In the genomic region with DNA sequence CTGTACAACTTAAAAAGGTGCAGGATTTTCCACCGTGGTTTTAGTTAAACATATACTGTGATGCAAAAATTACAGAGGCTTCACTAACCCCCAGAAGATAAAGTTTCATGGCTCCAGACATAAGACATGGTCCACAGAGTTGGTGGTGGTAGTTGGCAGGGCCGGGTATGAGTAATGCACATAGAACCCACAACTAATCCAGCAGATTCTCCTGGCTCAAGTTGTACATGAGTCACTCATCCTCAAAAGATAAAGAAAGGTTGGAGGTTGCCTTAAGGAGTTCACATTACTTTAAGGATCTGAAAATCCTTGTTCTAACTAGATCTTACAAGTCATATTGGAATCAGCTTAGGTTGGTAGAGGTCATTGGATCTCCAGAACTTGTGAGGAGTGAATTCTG, we compare ENCODE assay signal across 14 cellular contexts.
A peak's percentile ranks its signal among the peaks of the same experiment; 100 is the strongest.
DNase-seq lines count a peak whose midpoint lies in the region; TF ChIP-seq lines count a peak whose summit lies in the region.
"Had no signal": no experiment of that assay in that cellular context is flagged by ENCODE, and none has a peak within 500 bp of the region (broad histone marks: within the 10 kb centered on the region; RNA-seq: fewer than 3 reads in every experiment).

No MANE protein-coding gene starts in this region.

- H3K4me2 ChIP-seq in osteoblast (ENCODE audit: insufficient read depth, low read length): peak overlapping the region; percentile 46
- H3K4me2 ChIP-seq in Karpas-422 (ENCODE audit: low read depth, low read length, poor library complexity, severe bottlenecking): no peak overlapping the region

- H3K4me1 ChIP-seq in osteoblast (ENCODE audit: insufficient read depth, low read length) (peaks cover 33% of the 10 kb centered on the region), Karpas-422 (ENCODE audit: low read length) (no peaks in the 10 kb centered on the region)
- H3K4me1 ChIP-seq: Caco-2 had no signal

- H2AFZ ChIP-seq in osteoblast (ENCODE audit: low read length) (no peak overlapping the region), Karpas-422 (ENCODE audit: low read length) (no peak overlapping the region)

- H3K9me3 ChIP-seq in osteoblast (ENCODE audit: low read depth, low read length): no peaks in the 10 kb centered on the region
- no peaks in the 10 kb centered on the region for H3K9me3 ChIP-seq in Karpas-422 (ENCODE audit: low read length)
- H3K9me3 ChIP-seq: Caco-2, suprapubic skin had no signal

- H3K79me2 ChIP-seq in osteoblast (ENCODE audit: insufficient read depth, low read length): no peaks in the 10 kb centered on the region
- no peaks in the 10 kb centered on the region for H3K79me2 ChIP-seq in Karpas-422 (ENCODE audit: low read length)

- in situ Hi-C loops in Caki2 (cut with HindIII; ENCODE audit: low pct_unique_long_range_greater_than_20kb, low sequenced_read_pairs): no loop called here

- H3K36me3 ChIP-seq in osteoblast (ENCODE audit: insufficient read depth, low read length) (no peaks in the 10 kb centered on the region), Karpas-422 (ENCODE audit: insufficient read depth, low read length) (no peaks in the 10 kb centered on the region)
- H3K36me3 ChIP-seq: suprapubic skin had no signal

- H4K20me1 ChIP-seq in osteoblast (ENCODE audit: insufficient read depth, low read length) (no peaks in the 10 kb centered on the region), Karpas-422 (ENCODE audit: insufficient read depth, low read depth, low read length) (no peaks in the 10 kb centered on the region)

- DNase-seq in Caki2 (ENCODE audit: low read depth) (peak; percentile 58), NCI-H460 (ENCODE audit: extremely low read depth, low read depth) (peak; percentile 13), epidermal melanocyte (ENCODE audit: insufficient read length, low spot score) (peak; percentile 23), osteoblast (ENCODE audit: insufficient read length, low spot score, missing footprints) (peak; percentile 82), Karpas-422 (no peak), midbrain (lab: John Stamatoyannopoulos, UW) (no peak), coronary artery (ENCODE audit: low spot score) (no peak)
- DNase-seq in activated CD4-positive, CD25-positive, alpha-beta regulatory T cell (lab: John Stamatoyannopoulos, UW): no peak
- DNase-seq: activated CD8-positive, alpha-beta T cell treated with anti-CD3 and anti-CD28 coated beads for 36 hours; Caco-2; naive thymus-derived CD8-positive, alpha-beta T cell; NCI-H510A treated with DMSO at 0.1 percent for 48 hours; stimulated activated CD4-positive, alpha-beta T cell treated with anti-CD3 and anti-CD28 coated beads, Interleukin-1b, Interleukin-23, amount 100 ng/mL, for 48 hours had no signal

- no peak for TF ChIP-seq CTCF in osteoblast (IDR thresholded peaks at IDR 0.05; ENCODE audit: extremely low read depth, low read depth, low read length)
- TF ChIP-seq CTCF in coronary artery (IDR thresholded peaks at IDR 0.05): no peak

- H3K27me3 ChIP-seq in osteoblast (ENCODE audit: insufficient read depth, low read length): no peaks in the 10 kb centered on the region
- H3K27me3 ChIP-seq in Karpas-422 (ENCODE audit: low read length): no peaks in the 10 kb centered on the region
- H3K27me3 ChIP-seq: suprapubic skin had no signal

- H3K9me2 ChIP-seq in Karpas-422 (replicated peaks; ENCODE audit: insufficient read depth, low read length): no peaks in the 10 kb centered on the region

- no peak overlapping the region for H3K4me3 ChIP-seq in osteoblast (ENCODE audit: insufficient read depth, low read length)
- H3K4me3 ChIP-seq in Karpas-422 (ENCODE audit: low read length): no peak overlapping the region
- H3K4me3 ChIP-seq in coronary artery: no peak overlapping the region
- H3K4me3 ChIP-seq: suprapubic skin had no signal

- no peak overlapping the region for H3K9ac ChIP-seq in Karpas-422 (ENCODE audit: low read length)

- H3K27ac ChIP-seq in osteoblast (ENCODE audit: low read depth, low read length): peak overlapping the region; percentile 84
- H3K27ac ChIP-seq in Karpas-422 (ENCODE audit: low read length): no peak overlapping the region
- H3K27ac ChIP-seq in coronary artery: peak overlapping the region in 1 of 2 donors; percentile 48
- H3K27ac ChIP-seq: suprapubic skin had no signal

Comparison
In these comparisons a context has a peak if more than half of its experiments do, and no peak if none do; other contexts are left out.
1. DNase-seq: peak in Caki2 (single experiment), NCI-H460 (single experiment), epidermal melanocyte (single experiment) and osteoblast (single experiment); none in Karpas-422 (single experiment), midbrain (single experiment), activated CD4-positive, CD25-positive, alpha-beta regulatory T cell (0 of 4) and coronary artery (single experiment).